In the genomic region with DNA sequence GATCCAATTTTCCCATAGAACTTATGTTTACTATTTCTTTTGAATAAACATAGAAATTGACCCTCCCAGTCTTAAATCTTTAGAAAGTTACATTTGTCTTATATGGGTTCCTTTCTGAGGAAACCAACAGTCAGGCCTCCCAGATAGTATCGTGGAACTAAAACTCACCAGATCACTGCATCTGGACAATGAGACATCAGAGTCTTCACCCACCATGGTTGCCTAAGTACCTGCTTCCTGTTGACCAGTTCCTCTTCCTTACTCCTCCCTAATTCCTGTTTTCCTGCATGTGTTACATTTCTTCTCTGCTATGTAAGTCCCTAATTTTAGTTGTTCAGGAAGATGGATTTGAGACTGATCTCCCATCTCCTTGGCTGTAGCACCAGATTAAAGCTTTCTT, we compare ENCODE assay signal across 21 cellular contexts.
DNase-seq lines count a peak whose midpoint lies in the region; ATAC-seq and TF ChIP-seq lines count a peak whose summit lies in the region.
"Had no signal": no experiment of that assay in that cellular context is flagged by ENCODE, and none has a peak within 500 bp of the region (broad histone marks: within the 10 kb centered on the region; RNA-seq: fewer than 3 reads in every experiment).

No MANE protein-coding gene starts in this region.

- no peak for TF ChIP-seq CTCF in VCaP (conservative IDR thresholded peaks at IDR 0.05)

- peak; percentile 45 for DNase-seq in NCI-H748 (lab: John Stamatoyannopoulos, UW; ENCODE audit: unreplicated experiment)
- DNase-seq in NCI-H748 treated with DMSO at 0.1 percent for 48 hours (lab: John Stamatoyannopoulos, UW): no peak
- DNase-seq in KBM-7: peak; percentile 8
- DNase-seq in NCI-H446 treated with DMSO at 0.1 percent for 48 hours (lab: John Stamatoyannopoulos, UW): no peak
- no peak for DNase-seq in NCI-H1092 (lab: John Stamatoyannopoulos, UW)
- DNase-seq: AML-193; CD8-positive, alpha-beta memory T cell; DMS 273 treated with DMSO at 0.1 percent for 48 hours; KG1; MG63; NCI-H2227 treated with DMSO at 0.1 percent for 48 hours; NCI-H510A; NCI-H774; SHP77 treated with DMSO at 0.1 percent for 48 hours; T-helper 1 cell had no signal

- no peak for ATAC-seq in HG03571 (IDR thresholded peaks at IDR 0.05; ENCODE audit: unreplicated experiment)
- ATAC-seq: A549, Panc1 had no signal

- in situ Hi-C loops in KBM-7 (cut with MboI; ENCODE audit: low pct_unique_long_range_greater_than_20kb, low sequenced_read_pairs): no loop called here

- peak overlapping the region; percentile 44; the same call in 1 of the 2 replicates for H3K27ac ChIP-seq in VCaP
- H3K27ac ChIP-seq: A549, C4-2B, RWPE1 had no signal

Comparison
In these comparisons a context has a peak if more than half of its experiments do, and no peak if none do; other contexts are left out.
1. DNase-seq: peak in NCI-H748 (single experiment) and KBM-7 (single experiment); none in NCI-H748 treated with DMSO at 0.1 percent for 48 hours (single experiment), NCI-H446 treated with DMSO at 0.1 percent for 48 hours (single experiment) and NCI-H1092 (single experiment).